ENCODE assay signal across 1 cellular context in the genomic region with DNA sequence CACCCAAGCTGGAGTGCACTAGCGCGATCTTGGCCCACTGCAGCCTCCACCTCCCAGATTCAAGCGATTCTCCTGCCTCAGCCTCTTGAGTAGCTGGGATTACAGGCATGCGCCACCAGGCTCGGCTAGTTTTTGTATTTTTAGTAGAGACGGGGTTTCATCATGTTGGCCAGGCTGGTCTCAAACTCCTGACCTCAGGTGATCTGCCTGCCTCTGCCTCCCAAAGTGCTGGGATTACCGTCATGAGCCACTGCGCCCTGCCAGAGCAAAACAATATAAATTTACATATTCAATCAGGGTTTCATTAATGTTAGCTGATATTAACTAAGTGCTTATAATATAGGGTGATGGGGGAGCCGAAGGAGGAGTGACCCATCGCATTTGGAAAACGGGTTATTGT.
TF ChIP-seq lines count a peak whose summit lies in the region.

No MANE protein-coding gene starts in this region.

TF ChIP-seq in HepG2, 621 proteins besides CTCF, POLR2A, EP300 and RAD21:
- 0 out of 2 replicates have a peak, but pooled peaks have one; percentile 18 for TF ChIP-seq ZBTB33 (CRISPR knock-in tag; IDR thresholded peaks at IDR 0.05)
- TF ChIP-seq ZNF580 (CRISPR knock-in tag; IDR thresholded peaks at IDR 0.05; ENCODE audit: borderline replicate concordance, low read depth): 0 out of 2 replicates have a peak, but pooled peaks have one; percentile 7
- 0 out of 2 replicates have a peak, but pooled peaks have one; percentile 7 for TF ChIP-seq ZNF670 (CRISPR knock-in tag; IDR thresholded peaks at IDR 0.05; ENCODE audit: borderline replicate concordance)
- TF ChIP-seq TSC22D2 (CRISPR knock-in tag; IDR thresholded peaks at IDR 0.05; ENCODE audit: borderline replicate concordance): 0 out of 2 replicates have a peak, but pooled peaks have one; percentile 8
TF ChIP-seq in HepG2: peak in this region for 4; not testable (repeated sequence) for 617.
